In the genomic region with DNA sequence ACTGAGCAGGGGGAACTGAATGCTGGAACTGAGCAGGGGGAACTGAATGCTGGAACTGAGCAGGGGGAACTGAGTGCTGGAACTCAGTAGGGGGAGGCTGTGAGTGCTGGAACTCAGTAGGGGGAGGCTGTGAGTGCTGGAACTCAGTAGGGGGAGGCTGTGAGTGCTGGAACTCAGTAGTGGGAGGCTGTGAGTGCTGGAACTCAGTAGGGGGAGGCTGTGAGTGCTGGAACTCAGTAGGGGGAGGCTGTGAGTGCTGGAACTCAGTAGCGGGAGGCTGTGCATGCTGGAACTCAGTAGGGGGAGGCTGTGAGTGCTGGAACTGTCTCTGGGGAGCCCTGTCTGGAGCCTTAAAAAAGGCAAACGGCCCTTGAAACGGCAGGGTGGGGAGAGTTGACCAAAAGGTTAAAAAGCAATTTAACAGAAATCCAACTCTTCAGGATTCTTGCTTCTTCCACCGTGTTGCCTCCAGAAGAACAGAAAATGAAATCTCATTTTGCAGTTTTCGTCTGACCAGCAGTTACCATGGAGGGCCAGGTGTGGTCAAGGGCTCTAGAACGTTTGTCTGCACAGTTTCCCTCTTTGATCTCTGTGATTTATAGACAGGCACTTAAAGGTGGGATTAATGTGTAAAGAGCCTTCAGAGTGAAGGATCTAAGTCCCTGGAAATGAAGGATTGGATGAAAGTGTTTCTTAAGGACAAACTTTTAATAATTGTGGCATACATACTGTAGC, we compare ENCODE assay signal across 18 cellular contexts. TPM values are rescaled to one million over a fixed set of nuclear protein-coding genes. Genes with fewer than 3 reads are reported as not detected.
"Had no signal": no experiment of that assay in that cellular context is flagged by ENCODE, and none has a peak within 500 bp of the region (broad histone marks: within the 10 kb centered on the region; RNA-seq: fewer than 3 reads in every experiment).

No MANE protein-coding gene starts in this region.

- H3K27ac ChIP-seq: gastrocnemius medialis, left ventricle myocardium inferior, thoracic aorta, VCaP had no signal

- H3K4me1 ChIP-seq: gastrocnemius medialis had no signal

- H3K9me3 Mint-ChIP-seq: dendritic cell treated with granulocyte-macrophage colony-stimulating factor and Interleukin-4, amounts not matched to agents 40 ng/mL and 50 ng/mL, for 4 days had no signal

- H3K27me3 Mint-ChIP-seq: activated T-helper 17 cell treated with anti-CD3 and anti-CD28 coated beads, Interleukin-2, amount 50 U/mL, for 72 hours; dendritic cell treated with granulocyte-macrophage colony-stimulating factor and Interleukin-4, amounts not matched to agents 40 ng/mL and 50 ng/mL, for 4 days; stimulated activated naive CD8-positive, alpha-beta T cell treated with anti-CD3 and anti-CD28 coated beads, Interleukin-15, Interleukin-2, amounts not matched to agents 100 ng/mL and 50 ng/mL, for 24 hours; T-cell had no signal

- H3K27ac Mint-ChIP-seq: activated T-helper 17 cell treated with anti-CD3 and anti-CD28 coated beads, Interleukin-2, amount 50 U/mL, for 72 hours; dendritic cell treated with granulocyte-macrophage colony-stimulating factor and Interleukin-4, amounts not matched to agents 40 ng/mL and 50 ng/mL, for 4 days; progenitor cell of endocrine pancreas; stimulated activated naive CD8-positive, alpha-beta T cell treated with anti-CD3 and anti-CD28 coated beads, Interleukin-15, Interleukin-2, amounts not matched to agents 100 ng/mL and 50 ng/mL, for 24 hours; T-cell had no signal

- H3K36me3 Mint-ChIP-seq: T-cell had no signal

- ATAC-seq: activated T-helper 17 cell treated with anti-CD3 and anti-CD28 coated beads, Interleukin-2, amount 50 U/mL, for 72 hours; gastrocnemius medialis; naive thymus-derived CD8-positive, alpha-beta T cell; right cardiac atrium; T-cell had no signal

- H3K9me3 ChIP-seq: gastrocnemius medialis, left ventricle myocardium inferior, thoracic aorta had no signal

- H3K4me3 ChIP-seq: gastrocnemius medialis, left ventricle myocardium inferior, thoracic aorta had no signal

- DNase-seq: activated CD4-positive, alpha-beta T cell treated with anti-CD3 and anti-CD28 coated beads, Interleukin-2, amount 50 U/mL, for 48 hours; activated naive CD4-positive, alpha-beta T cell treated with Interleukin-2 at 50 U/mL for 16 hours; aorta; cerebellar nuclear complex; effector memory CD4-positive, alpha-beta T cell; gastrocnemius medialis; left ventricle myocardium inferior; mesenchymal stem cell; naive thymus-derived CD8-positive, alpha-beta T cell; right cardiac atrium; T-cell; T1000 had no signal

- H3K36me3 ChIP-seq: gastrocnemius medialis had no signal

- H3K4me3 Mint-ChIP-seq: activated T-helper 17 cell treated with anti-CD3 and anti-CD28 coated beads, Interleukin-2, amount 50 U/mL, for 72 hours; dendritic cell treated with granulocyte-macrophage colony-stimulating factor and Interleukin-4, amounts not matched to agents 40 ng/mL and 50 ng/mL, for 4 days; naive thymus-derived CD8-positive, alpha-beta T cell; stimulated activated naive CD8-positive, alpha-beta T cell treated with anti-CD3 and anti-CD28 coated beads, Interleukin-15, Interleukin-2, amounts not matched to agents 100 ng/mL and 50 ng/mL, for 24 hours; T-cell had no signal

- H3K27me3 ChIP-seq: gastrocnemius medialis had no signal

- H3K4me1 Mint-ChIP-seq: activated T-helper 17 cell treated with anti-CD3 and anti-CD28 coated beads, Interleukin-2, amount 50 U/mL, for 72 hours; T-cell had no signal

RNA-seq across cellular contexts. Expression of gene DOCK1, which starts 19.1 kb away (rescaled TPM):
- total RNA-seq: naive thymus-derived CD8-positive, alpha-beta T cell had no signal
- polyA plus RNA-seq: naive thymus-derived CD8-positive, alpha-beta T cell had no signal
